8 cellular contexts compared by ENCODE assay signal in genomic region chr14:68734231-68734732, GRCh38. TPM values are rescaled to one million over a fixed set of nuclear protein-coding genes. Genes with fewer than 3 reads are reported as not detected.
DNase-seq lines count a peak whose midpoint lies in the region; ATAC-seq lines count a peak whose summit lies in the region.

No MANE protein-coding gene starts in this region.

- H3K27me3 Mint-ChIP-seq in activated CD8-positive, alpha-beta memory T cell treated with anti-CD3 and anti-CD28 coated beads, Interleukin-2, amount 10 ng/mL, durations not matched to agents 7 days and 5 days: no peaks in the 10 kb centered on the region
- no peaks in the 10 kb centered on the region for H3K27me3 Mint-ChIP-seq in naive thymus-derived CD4-positive, alpha-beta T cell

- ATAC-seq in GM18502 (IDR thresholded peaks at IDR 0.05; ENCODE audit: poor library complexity, unreplicated experiment): peak; percentile 59
- peak; percentile 51 for ATAC-seq in HG03457 (IDR thresholded peaks at IDR 0.05; ENCODE audit: unreplicated experiment)
- peak; percentile 81 for ATAC-seq in activated CD8-positive, alpha-beta memory T cell treated with anti-CD3 and anti-CD28 coated beads, Interleukin-2, amount 10 ng/mL, durations not matched to agents 7 days and 5 days
- peak; percentile 60 for ATAC-seq in naive thymus-derived CD4-positive, alpha-beta T cell
- no peak for ATAC-seq in HG03521 (IDR thresholded peaks at IDR 0.05; ENCODE audit: unreplicated experiment)

- H3K36me3 Mint-ChIP-seq in activated CD8-positive, alpha-beta memory T cell treated with anti-CD3 and anti-CD28 coated beads, Interleukin-2, amount 10 ng/mL, durations not matched to agents 7 days and 5 days: no peaks in the 10 kb centered on the region
- no peaks in the 10 kb centered on the region for H3K36me3 Mint-ChIP-seq in naive thymus-derived CD4-positive, alpha-beta T cell

- H3K4me3 ChIP-seq in naive thymus-derived CD4-positive, alpha-beta T cell (ENCODE audit: low read length): no peak overlapping the region
- H3K4me3 ChIP-seq in MG63: no peak overlapping the region

- H3K27me3 ChIP-seq in naive thymus-derived CD4-positive, alpha-beta T cell (ENCODE audit: control insufficient read depth in 2 of 2, insufficient read depth in 2 of 2, low read length in 2 of 2): no peaks in the 10 kb centered on the region
- H3K27me3 ChIP-seq in MG63: no peaks in the 10 kb centered on the region

- POLR2A ChIA-PET in naive thymus-derived CD4-positive, alpha-beta T cell (lab: Charles Lee): interaction anchor here (0.6 to 0.7 kb wide), 2 partner anchors 24 to 679 kb away, joined by 3 read pairs; no protein-coding TSS in a partner anchor

- no peaks in the 10 kb centered on the region for H3K36me3 ChIP-seq in naive thymus-derived CD4-positive, alpha-beta T cell (ENCODE audit: control insufficient read depth in 2 of 3, insufficient read depth in 3 of 3, low read length in 3 of 3)
- no peaks in the 10 kb centered on the region for H3K36me3 ChIP-seq in MG63

- CTCF ChIA-PET in activated CD8-positive, alpha-beta memory T cell treated with anti-CD3 and anti-CD28 coated beads, Interleukin-2, amount 10 ng/mL, durations not matched to agents 7 days and 5 days (lab: Charles Lee): interaction anchor here (1.3 to 4.0 kb wide), 8 partner anchors 11 to 110 kb away, joined by 3 to 13 read pairs (median 6); partner anchors contain the start of gene ZFP36L1
- CTCF ChIA-PET in naive thymus-derived CD4-positive, alpha-beta T cell (lab: Charles Lee): interaction anchor here (1.2 kb wide), 1 partner anchor 38 kb away, joined by 3 read pairs; no protein-coding TSS in a partner anchor

- intact Hi-C loops in naive thymus-derived CD4-positive, alpha-beta T cell (cut with micrococcal nuclease): loop anchor here in 1 of 2 donors (5.0 kb wide), 1 partner anchor 38 kb away; no protein-coding TSS in a partner anchor

- H3K4me3 Mint-ChIP-seq in activated CD8-positive, alpha-beta memory T cell treated with anti-CD3 and anti-CD28 coated beads, Interleukin-2, amount 10 ng/mL, durations not matched to agents 7 days and 5 days: no peak overlapping the region
- peak overlapping the region in 8 of 10 donors; percentile 2 to 50 (median 14) for H3K4me3 Mint-ChIP-seq in naive thymus-derived CD4-positive, alpha-beta T cell

- H3K4me1 ChIP-seq in naive thymus-derived CD4-positive, alpha-beta T cell (ENCODE audit: control insufficient read depth in 2 of 2, insufficient read depth in 2 of 2, low read length in 2 of 2): peaks cover 12 to 31% of the 10 kb centered on the region in 2 donors

- peak; percentile 69 for DNase-seq in activated CD8-positive, alpha-beta memory T cell treated with anti-CD3 and anti-CD28 coated beads, Interleukin-2, amount 10 ng/mL, durations not matched to agents 7 days and 5 days
- no peak for DNase-seq in naive thymus-derived CD4-positive, alpha-beta T cell
- DNase-seq in RKO (ENCODE audit: low spot score) (no peak), MG63 (no peak), NAMALWA (ENCODE audit: low spot score) (no peak)

- H3K9me3 ChIP-seq in naive thymus-derived CD4-positive, alpha-beta T cell (ENCODE audit: control insufficient read depth in 2 of 3, low read length in 3 of 3): no peaks in the 10 kb centered on the region
- no peaks in the 10 kb centered on the region for H3K9me3 ChIP-seq in MG63

- H3K9me3 Mint-ChIP-seq in activated CD8-positive, alpha-beta memory T cell treated with anti-CD3 and anti-CD28 coated beads, Interleukin-2, amount 10 ng/mL, durations not matched to agents 7 days and 5 days (ENCODE audit: low read depth): no peaks in the 10 kb centered on the region
- H3K9me3 Mint-ChIP-seq in naive thymus-derived CD4-positive, alpha-beta T cell: no peaks in the 10 kb centered on the region

- peaks cover 31% of the 10 kb centered on the region for H3K4me1 Mint-ChIP-seq in activated CD8-positive, alpha-beta memory T cell treated with anti-CD3 and anti-CD28 coated beads, Interleukin-2, amount 10 ng/mL, durations not matched to agents 7 days and 5 days
- peaks cover 17 to 53% (median 42%) of the 10 kb centered on the region in 7 donors for H3K4me1 Mint-ChIP-seq in naive thymus-derived CD4-positive, alpha-beta T cell

- H3K27ac Mint-ChIP-seq in activated CD8-positive, alpha-beta memory T cell treated with anti-CD3 and anti-CD28 coated beads, Interleukin-2, amount 10 ng/mL, durations not matched to agents 7 days and 5 days: peak overlapping the region; percentile 81
- peak overlapping the region in 7 of 9 donors; percentile 3 to 82 (median 66) for H3K27ac Mint-ChIP-seq in naive thymus-derived CD4-positive, alpha-beta T cell

- no peak overlapping the region for H3K27ac ChIP-seq in naive thymus-derived CD4-positive, alpha-beta T cell (ENCODE audit: low read depth, low read length)

RNA-seq across cellular contexts. Expression of gene ZFP36L1, which starts 58.6 kb away (rescaled TPM):
- total RNA-seq in activated CD8-positive, alpha-beta memory T cell treated with anti-CD3 and anti-CD28 coated beads, Interleukin-2, amount 10 ng/mL, durations not matched to agents 7 days and 5 days: 10 to 100 TPM; 53.6 to 85.6 TPM
- total RNA-seq in naive thymus-derived CD4-positive, alpha-beta T cell: 100 to 1,000 TPM in 4 of 5 experiments, 10 to 100 TPM in 1; 82.0 to 231 (median 203) TPM
- polyA plus RNA-seq in naive thymus-derived CD4-positive, alpha-beta T cell: 100 to 1,000 TPM in 1 of 2 donors, 10 to 100 TPM in 1; 85.6 to 160 TPM
- total RNA-seq in MG63 (2014; rRNA removed; shearing (Covaris generic); ENCODE audit: low replicate concordance): 9.3 and 30.2 TPM in 2 replicates
